ENCODE assay signal across 18 cellular contexts in genomic region chr16:58497468-58497867, GRCh38. TPM values are rescaled to one million over a fixed set of nuclear protein-coding genes. Genes with fewer than 3 reads are reported as not detected.
A peak's percentile ranks its signal among the peaks of the same experiment; 100 is the strongest.
DNase-seq lines count a peak whose midpoint lies in the region; ATAC-seq, FAIRE-seq and TF ChIP-seq lines count a peak whose summit lies in the region.
"Had no signal": no experiment of that assay in that cellular context is flagged by ENCODE, and none has a peak within 500 bp of the region (broad histone marks: within the 10 kb centered on the region; RNA-seq: fewer than 3 reads in every experiment).

No MANE protein-coding gene starts in this region.

- H3K79me1 ChIP-seq in H1 (ENCODE audit: low read depth, low read length), result no peaks in the 10 kb centered on the region

- no peak overlapping the region for H3K56ac ChIP-seq in H1 (replicated peaks; ENCODE audit: insufficient read length, low read depth, low read length)

- no peak overlapping the region for H2AK5ac ChIP-seq in H1 (ENCODE audit: low read depth, low read length)

- no peaks in the 10 kb centered on the region for H3K9me3 Mint-ChIP-seq in activated T-cell treated with anti-CD3 and anti-CD28 coated beads, Interleukin-2, amount 50 U/mL, for 24 hours
- H3K9me3 Mint-ChIP-seq in activated T-helper 1 cell treated with anti-CD3 and anti-CD28 coated beads, Interleukin-12 subunit alpha, Interleukin-12 subunit beta, Interleukin-2, Interleukin-4 antibody, amounts not matched to agents 30 ng/mL and 10 ng/mL and 1 ng/mL, durations not matched to agents 14 hours and 24 hours and 36 hours, result no peaks in the 10 kb centered on the region

- no peak overlapping the region for H4K5ac ChIP-seq in H1 (ENCODE audit: insufficient read length, low read depth, low read length)

- peaks cover 20% of the 10 kb centered on the region for H3K23me2 ChIP-seq in H1 (ENCODE audit: low read depth, low read length)

- H2AFZ ChIP-seq in H1 (ENCODE audit: low read length) (no peak overlapping the region), osteoblast (ENCODE audit: low read length) (no peak overlapping the region)

- POLR2A ChIA-PET in H1 (lab: Charles Lee; ENCODE audit: partially characterized antibody), result interaction anchor here (1.6 kb wide), 1 partner anchor 9 kb away, joined by 3 read pairs; no protein-coding TSS in a partner anchor

- no peak overlapping the region for H3K4ac ChIP-seq in H1 (replicated peaks; ENCODE audit: insufficient read length, low read depth, low read length)

- peaks cover 17% of the 10 kb centered on the region for H3K27me3 Mint-ChIP-seq in activated T-cell treated with anti-CD3 and anti-CD28 coated beads, Interleukin-2, amount 50 U/mL, for 24 hours
- H3K27me3 Mint-ChIP-seq in activated T-helper 1 cell treated with anti-CD3 and anti-CD28 coated beads, Interleukin-12 subunit alpha, Interleukin-12 subunit beta, Interleukin-2, Interleukin-4 antibody, amounts not matched to agents 30 ng/mL and 10 ng/mL and 1 ng/mL, durations not matched to agents 14 hours and 24 hours and 36 hours (ENCODE audit: insufficient read depth), result peaks cover 4% of the 10 kb centered on the region

- no peak overlapping the region for H2BK120ac ChIP-seq in H1 (replicated peaks; ENCODE audit: low read depth, low read length)

- no peaks in the 10 kb centered on the region for H3K36me3 Mint-ChIP-seq in activated T-cell treated with anti-CD3 and anti-CD28 coated beads, Interleukin-2, amount 50 U/mL, for 24 hours (ENCODE audit: low read depth)
- H3K36me3 Mint-ChIP-seq in activated T-helper 1 cell treated with anti-CD3 and anti-CD28 coated beads, Interleukin-12 subunit alpha, Interleukin-12 subunit beta, Interleukin-2, Interleukin-4 antibody, amounts not matched to agents 30 ng/mL and 10 ng/mL and 1 ng/mL, durations not matched to agents 14 hours and 24 hours and 36 hours (ENCODE audit: low read depth), result no peaks in the 10 kb centered on the region

- H3K9me3 ChIP-seq in H1 (ENCODE audit: insufficient read depth in 2 of 2, low read depth in 1 of 2, low read length in 1 of 2), result no peaks in the 10 kb centered on the region
- H3K9me3 ChIP-seq in osteoblast (ENCODE audit: low read depth, low read length), result no peaks in the 10 kb centered on the region
- H3K9me3 ChIP-seq: HAP-1 had no signal

- peaks cover 0 to 8% (median 6%) of the 10 kb centered on the region in 4 experiments; a peak in 4 of 7 replicates for H3K27me3 ChIP-seq in H1 (replicated peaks in 1 of 4; ENCODE audit: control insufficient read depth in 3 of 4, extremely low read depth in 1 of 4, insufficient read depth in 3 of 4, low read length in 3 of 4)
- no peaks in the 10 kb centered on the region for H3K27me3 ChIP-seq in osteoblast (ENCODE audit: insufficient read depth, low read length)

- ATAC-seq in GM18511 (IDR thresholded peaks at IDR 0.05; ENCODE audit: unreplicated experiment) (no peak), HG03460 (IDR thresholded peaks at IDR 0.05; ENCODE audit: unreplicated experiment) (no peak)

- H3K79me2 ChIP-seq in H1 (ENCODE audit: control insufficient read depth in 1 of 2, insufficient read depth in 2 of 2, low read length in 2 of 2) (no peaks in the 10 kb centered on the region), osteoblast (ENCODE audit: insufficient read depth, low read length) (no peaks in the 10 kb centered on the region)

- no peak overlapping the region for H2BK20ac ChIP-seq in H1 (ENCODE audit: low read length)

- no peak overlapping the region for H4K8ac ChIP-seq in H1 (ENCODE audit: extremely low read depth, insufficient read depth, low read length)

- 89% methylated on average over 2 of the region's 2 CpGs; no CpG with 5 or more reads in 1 of the 2 experiments for WGBS in H1 (ENCODE audit: extremely low coverage in 1 of 2, insufficient coverage in 1 of 2, insufficient read length in 1 of 2, insufficient replicate concordance in 2 of 2, low coverage in 1 of 2, low lambda C conversion rate in 2 of 2, missing lambda C conversion rate in 1 of 2), 2 experiments

- DNase-seq in activated T-cell treated with anti-CD3 and anti-CD28 coated beads, Interleukin-2, amount 50 U/mL, for 24 hours, result peak; percentile 29
- DNase-seq in activated T-cell treated with anti-CD3 and anti-CD28 coated beads, Interleukin-2, amount 50 U/mL, for 1 hour, result no peak
- no peak for DNase-seq in activated T-helper 1 cell treated with anti-CD3 and anti-CD28 coated beads, Interleukin-12 subunit alpha, Interleukin-12 subunit beta, Interleukin-2, Interleukin-4 antibody, amounts not matched to agents 30 ng/mL and 10 ng/mL and 1 ng/mL, durations not matched to agents 14 hours and 24 hours and 36 hours (ENCODE audit: low spot score)
- DNase-seq in H1 (ENCODE audit: low read depth in 1 of 2, low spot score in 2 of 2), result no peak
- peak; percentile 29 for DNase-seq in osteoblast (ENCODE audit: insufficient read length, low spot score, missing footprints)
- DNase-seq in T-helper 2 cell, result no peak
- DNase-seq: C1 segment of cervical spinal cord, COR-L47, DMS153, NCI-H1048, NCI-H1694, NCI-H2107, NCI-H226, NCI-H526 treated with DMSO at 0.1 percent for 48 hours had no signal

- H4K91ac ChIP-seq in H1 (replicated peaks; ENCODE audit: insufficient read length, low read length), result no peak overlapping the region

- no peak overlapping the region for H2BK12ac ChIP-seq in H1 (ENCODE audit: low read depth, low read length)

- no peak overlapping the region for H3K18ac ChIP-seq in H1 (ENCODE audit: extremely low read depth, low read length)

- no peak overlapping the region for H2BK15ac ChIP-seq in H1 (ENCODE audit: low read length)

- H3K23ac ChIP-seq in H1 (ENCODE audit: insufficient read length), result no peak overlapping the region

- H3K4me2 ChIP-seq in H1 (ENCODE audit: insufficient read depth in 1 of 2, low read depth in 2 of 2, low read length in 2 of 2), result no peak overlapping the region
- H3K4me2 ChIP-seq in osteoblast (ENCODE audit: insufficient read depth, low read length), result no peak overlapping the region

- no peak overlapping the region for H3K4me3 ChIP-seq in H1 (ENCODE audit: extremely low read depth in 1 of 4, insufficient read depth in 2 of 4, low read depth in 3 of 4, low read length in 4 of 4)
- no peak overlapping the region for H3K4me3 ChIP-seq in osteoblast (ENCODE audit: insufficient read depth, low read length)
- H3K4me3 ChIP-seq: HAP-1 had no signal

- H4K20me1 ChIP-seq in H1 (replicated peaks in 1 of 2; ENCODE audit: control insufficient read depth in 1 of 2, insufficient read depth in 2 of 2, low read length in 2 of 2) (no peaks in the 10 kb centered on the region), osteoblast (ENCODE audit: insufficient read depth, low read length) (peaks cover 1% of the 10 kb centered on the region)

- TF ChIP-seq CTCF in H1 (IDR thresholded peaks at IDR 0.05; ENCODE audit: control extremely low read depth in 1 of 3, insufficient read depth in 1 of 3, low read depth in 1 of 3, low read length in 3 of 3) (no peak), osteoblast (IDR thresholded peaks at IDR 0.05; ENCODE audit: extremely low read depth, low read depth, low read length) (no peak)

- CTCF ChIA-PET in H1 (lab: Charles Lee; ENCODE audit: partially characterized antibody), result interaction anchor here (0.6 to 1.6 kb wide), 6 partner anchors 10 to 161 kb away, joined by 3 to 6 read pairs (median 4); partner anchors contain the start of gene GINS3

- H3K4me1 Mint-ChIP-seq in activated T-cell treated with anti-CD3 and anti-CD28 coated beads, Interleukin-2, amount 50 U/mL, for 24 hours (ENCODE audit: low read depth), result peaks cover 25% of the 10 kb centered on the region
- H3K4me1 Mint-ChIP-seq in activated T-helper 1 cell treated with anti-CD3 and anti-CD28 coated beads, Interleukin-12 subunit alpha, Interleukin-12 subunit beta, Interleukin-2, Interleukin-4 antibody, amounts not matched to agents 30 ng/mL and 10 ng/mL and 1 ng/mL, durations not matched to agents 14 hours and 24 hours and 36 hours (ENCODE audit: low read depth), result peaks cover 9% of the 10 kb centered on the region

- H3K27ac Mint-ChIP-seq in activated T-cell treated with anti-CD3 and anti-CD28 coated beads, Interleukin-2, amount 50 U/mL, for 24 hours, result peak overlapping the region; percentile 59
- H3K27ac Mint-ChIP-seq in activated T-helper 1 cell treated with anti-CD3 and anti-CD28 coated beads, Interleukin-12 subunit alpha, Interleukin-12 subunit beta, Interleukin-2, Interleukin-4 antibody, amounts not matched to agents 30 ng/mL and 10 ng/mL and 1 ng/mL, durations not matched to agents 14 hours and 24 hours and 36 hours, result peak overlapping the region; percentile 18

- FAIRE-seq in H1 (lab: Jason Lieb, UNC), result no peak

- no peak overlapping the region for H3K14ac ChIP-seq in H1 (ENCODE audit: insufficient read length)

- no peak for TF ChIP-seq RAD21 in H1 (IDR thresholded peaks at IDR 0.05 in 1 of 2, conservative IDR thresholded peaks at IDR 0.05 in 1 of 2; ENCODE audit: low read depth in 2 of 2, low read length in 2 of 2)

- TF ChIP-seq POLR2A in H1 (IDR thresholded peaks at IDR 0.05; ENCODE audit: control extremely low read depth in 1 of 2, low read depth in 2 of 2, low read length in 2 of 2), result no peak

- H2BK5ac ChIP-seq in H1 (ENCODE audit: low read depth, low read length), result no peak overlapping the region

- no peak for TF ChIP-seq EP300 in H1 (IDR thresholded peaks at IDR 0.05; ENCODE audit: borderline replicate concordance in 1 of 2, low read depth in 2 of 2, low read length in 2 of 2)

- H3K27ac ChIP-seq in H1 (ENCODE audit: low read depth, low read length) (no peak overlapping the region), osteoblast (ENCODE audit: low read depth, low read length) (no peak overlapping the region)
- H3K27ac ChIP-seq: 22Rv1 had no signal

- H3K4me1 ChIP-seq in H1 (replicated peaks in 1 of 4; ENCODE audit: control insufficient read depth in 3 of 4, insufficient read depth in 4 of 4, low read length in 3 of 4) (peaks cover 0 to 36% (median 24%) of the 10 kb centered on the region in 4 experiments; a peak in 6 of 7 replicates), osteoblast (ENCODE audit: insufficient read depth, low read length) (peaks cover 13% of the 10 kb centered on the region)
- H3K4me1 ChIP-seq: HAP-1 had no signal

- intact Hi-C loops in activated T-helper 1 cell treated with anti-CD3 and anti-CD28 coated beads, Interleukin-12 subunit alpha, Interleukin-12 subunit beta, Interleukin-2, Interleukin-4 antibody, amounts not matched to agents 30 ng/mL and 10 ng/mL and 1 ng/mL, durations not matched to agents 14 hours and 24 hours and 36 hours (cut with micrococcal nuclease), result loop anchor here (5.0 kb wide), 3 partner anchors 260 to 370 kb away; partner anchors contain the start of genes CFAP20 and CSNK2A2

- no peak overlapping the region for H3K4me3 Mint-ChIP-seq in activated T-cell treated with anti-CD3 and anti-CD28 coated beads, Interleukin-2, amount 50 U/mL, for 24 hours
- H3K4me3 Mint-ChIP-seq in activated T-helper 1 cell treated with anti-CD3 and anti-CD28 coated beads, Interleukin-12 subunit alpha, Interleukin-12 subunit beta, Interleukin-2, Interleukin-4 antibody, amounts not matched to agents 30 ng/mL and 10 ng/mL and 1 ng/mL, durations not matched to agents 14 hours and 24 hours and 36 hours, result no peak overlapping the region

- H3K36me3 ChIP-seq in H1 (ENCODE audit: control insufficient read depth in 2 of 4, insufficient read depth in 4 of 4, low read length in 3 of 4), result no peaks in the 10 kb centered on the region
- no peaks in the 10 kb centered on the region for H3K36me3 ChIP-seq in osteoblast (ENCODE audit: insufficient read depth, low read length)
- H3K36me3 ChIP-seq: HAP-1 had no signal

- no peak overlapping the region for H3K9ac ChIP-seq in H1 (replicated peaks in 1 of 4; ENCODE audit: extremely low read depth in 1 of 4, low read depth in 3 of 4, low read length in 3 of 4)

RNA-seq across cellular contexts. Expression of gene NDRG4, which starts 2.5 kb away (rescaled TPM):
- total RNA-seq in activated T-helper 1 cell treated with anti-CD3 and anti-CD28 coated beads, Interleukin-12 subunit alpha, Interleukin-12 subunit beta, Interleukin-2, Interleukin-4 antibody, amounts not matched to agents 30 ng/mL and 10 ng/mL and 1 ng/mL, durations not matched to agents 14 hours and 24 hours and 36 hours, result 1.5 and 1.7 TPM in 2 replicates
- total RNA-seq in H1 (2021; fragmentation: NEBNext Ultra II Directional; extraction: Animal tissue kit (Norgen Biotek cat#: 25700)), result 18.9 and 20.8 TPM in 2 replicates
- polyA plus RNA-seq in H1 (2011; rRNA removed), result 30.9 and 45.7 TPM in 2 replicates
- 36.6 TPM for polyA plus RNA-seq in H1 (2011; cell fraction: cytosol; rRNA removed)
- polyA plus RNA-seq in H1 (2011; cell fraction: nucleus; rRNA removed), result 92.2 TPM
- polyA plus RNA-seq in H1 (2012, experiment 1 of 2), result 24.3 to 38.5 TPM (median 26.3 TPM) in 4 replicates
- polyA plus RNA-seq in H1 (2012, experiment 2 of 2), result 13.1 TPM
- polyA plus RNA-seq in H1 (2013, experiment 1 of 2), result 14.9 TPM
- 13.9 TPM for polyA plus RNA-seq in H1 (2013, experiment 2 of 2)
- 33.2 and 38.9 TPM in 2 replicates for polyA minus RNA-seq in H1 (2011; rRNA and poly(A)+ RNA removed)
- 27.0 TPM for polyA minus RNA-seq in H1 (2011; cell fraction: cytosol; rRNA and poly(A)+ RNA removed)
- polyA minus RNA-seq in H1 (2011; cell fraction: nucleus; rRNA and poly(A)+ RNA removed), result 34.6 TPM
- 6.5 and 8.0 TPM in 2 replicates for total RNA-seq in osteoblast

RNA-seq across cellular contexts. Expression of gene SETD6, which starts 17.8 kb away (rescaled TPM):
- total RNA-seq in activated T-helper 1 cell treated with anti-CD3 and anti-CD28 coated beads, Interleukin-12 subunit alpha, Interleukin-12 subunit beta, Interleukin-2, Interleukin-4 antibody, amounts not matched to agents 30 ng/mL and 10 ng/mL and 1 ng/mL, durations not matched to agents 14 hours and 24 hours and 36 hours, result 32.1 and 34.9 TPM in 2 replicates
- 37.0 and 40.5 TPM in 2 replicates for total RNA-seq in H1 (2021; fragmentation: NEBNext Ultra II Directional; extraction: Animal tissue kit (Norgen Biotek cat#: 25700))
- polyA plus RNA-seq in H1 (2011; rRNA removed), result 25.3 and 34.1 TPM in 2 replicates
- 40.3 TPM for polyA plus RNA-seq in H1 (2011; cell fraction: cytosol; rRNA removed)
- polyA plus RNA-seq in H1 (2011; cell fraction: nucleus; rRNA removed), result 84.0 TPM
- 35.9 to 46.2 TPM (median 43.6 TPM) in 4 replicates for polyA plus RNA-seq in H1 (2012, experiment 1 of 2)
- 10.2 TPM for polyA plus RNA-seq in H1 (2012, experiment 2 of 2)
- 29.8 TPM for polyA plus RNA-seq in H1 (2013, experiment 1 of 2)
- 26.8 TPM for polyA plus RNA-seq in H1 (2013, experiment 2 of 2)
- 25.6 and 31.0 TPM in 2 replicates for polyA minus RNA-seq in H1 (2011; rRNA and poly(A)+ RNA removed)
- polyA minus RNA-seq in H1 (2011; cell fraction: cytosol; rRNA and poly(A)+ RNA removed), result 21.4 TPM
- polyA minus RNA-seq in H1 (2011; cell fraction: nucleus; rRNA and poly(A)+ RNA removed), result 85.0 TPM
- 12.3 and 17.7 TPM in 2 replicates for total RNA-seq in osteoblast

Comparison
In these comparisons a context has a peak if more than half of its experiments do, and no peak if none do; other contexts are left out.
1. DNase-seq: peak in activated T-cell treated with anti-CD3 and anti-CD28 coated beads, Interleukin-2, amount 50 U/mL, for 24 hours (single experiment) and osteoblast (single experiment); none in activated T-cell treated with anti-CD3 and anti-CD28 coated beads, Interleukin-2, amount 50 U/mL, for 1 hour (single experiment), activated T-helper 1 cell treated with anti-CD3 and anti-CD28 coated beads, Interleukin-12 subunit alpha, Interleukin-12 subunit beta, Interleukin-2, Interleukin-4 antibody, amounts not matched to agents 30 ng/mL and 10 ng/mL and 1 ng/mL, durations not matched to agents 14 hours and 24 hours and 36 hours (single experiment), H1 (0 of 2) and T-helper 2 cell (0 of 5).